ENCODE assay signal across 1 cellular context in genomic region chr3:100231668-100232067, GRCh38.
TF ChIP-seq lines count a peak whose summit lies in the region.

No MANE protein-coding gene starts in this region.

TF ChIP-seq in SK-N-SH treated with all-trans-retinoic acid at 6 μM for 48 hours, 23 proteins besides CTCF, POLR2A, EP300 and RAD21 (continued from another document):
- TF ChIP-seq POU6F1 (CRISPR knock-in tag; IDR thresholded peaks at IDR 0.05; ENCODE audit: borderline replicate concordance, low read depth) = no peak
- TF ChIP-seq ZNF8 (CRISPR knock-in tag; IDR thresholded peaks at IDR 0.05) = no peak
- TF ChIP-seq ZNF565 (CRISPR knock-in tag; conservative IDR thresholded peaks at IDR 0.05; ENCODE audit: low read depth) = no peak
- no peak for TF ChIP-seq TOX (CRISPR knock-in tag; IDR thresholded peaks at IDR 0.05; ENCODE audit: borderline replicate concordance)
